8 cellular contexts compared by ENCODE assay signal in genomic region chr7:22499888-22500689, GRCh38.
DNase-seq lines count a peak whose midpoint lies in the region; ATAC-seq and TF ChIP-seq lines count a peak whose summit lies in the region.
"Not testable (repeated sequence)": the region's sequence is repeated elsewhere in the genome, so short reads cannot be mapped to it uniquely, and the experiment has no call there.

Gene STEAP1B (minus strand): TSS chr7:22500188. CDS start chr7:22494855, 5,333 bp downstream.

- not testable (repeated sequence) for DNase-seq in AG04449 (ENCODE audit: low read depth, low spot score); coronary artery (ENCODE audit: low spot score)
- DNase-seq in NCI-H226 (peak; percentile 76), kidney glomerular epithelial cell (lab: John Stamatoyannopoulos, UW) (peak; percentile 38)
- peak; percentile 74 to 76 for DNase-seq in activated CD4-positive, alpha-beta T cell treated with anti-CD3 and anti-CD28 coated beads, Interleukin-2, amount 50 U/mL, for 4 hours
- peak; percentile 74 to 82 (median 80) for DNase-seq in stimulated activated CD4-positive, alpha-beta T cell treated with anti-CD3 and anti-CD28 coated beads, Interleukin-12 subunit alpha, Interleukin-12 subunit beta, amount 100 ng/mL, for 48 hours (ENCODE audit: low read depth in 2 of 3, low spot score in 1 of 3)

- not testable (repeated sequence) for H3K27ac ChIP-seq in coronary artery

- H3K4me3 ChIP-seq in AG04449 (ENCODE audit: low read depth, low read length) (peak within 1 kb of the TSS; percentile 61), coronary artery (peak within 1 kb of the TSS; percentile 65)

- ATAC-seq in GM18907 (IDR thresholded peaks at IDR 0.05; ENCODE audit: unreplicated experiment), result peak; percentile 95
- peak; percentile 90 for ATAC-seq in HG03095 (IDR thresholded peaks at IDR 0.05; ENCODE audit: unreplicated experiment)

- CTCF ChIA-PET in AG04449 (lab: Yijun Ruan, JAX), result interaction anchor here (0.6 to 3.3 kb wide), 11 partner anchors 10 to 1197 kb away, joined by 3 to 67 read pairs (median 3); no protein-coding TSS in a partner anchor

- POLR2A ChIA-PET in AG04449 (lab: Yijun Ruan, JAX), result not testable (repeated sequence)

- TF ChIP-seq CTCF in AG04449 (IDR thresholded peaks at IDR 0.05; ENCODE audit: insufficient read depth, low read length, missing control alignments), result peak; percentile 87
- TF ChIP-seq CTCF in coronary artery (IDR thresholded peaks at IDR 0.05), result peak; percentile 80
